ENCODE assay signal across 9 cellular contexts in the genomic region with DNA sequence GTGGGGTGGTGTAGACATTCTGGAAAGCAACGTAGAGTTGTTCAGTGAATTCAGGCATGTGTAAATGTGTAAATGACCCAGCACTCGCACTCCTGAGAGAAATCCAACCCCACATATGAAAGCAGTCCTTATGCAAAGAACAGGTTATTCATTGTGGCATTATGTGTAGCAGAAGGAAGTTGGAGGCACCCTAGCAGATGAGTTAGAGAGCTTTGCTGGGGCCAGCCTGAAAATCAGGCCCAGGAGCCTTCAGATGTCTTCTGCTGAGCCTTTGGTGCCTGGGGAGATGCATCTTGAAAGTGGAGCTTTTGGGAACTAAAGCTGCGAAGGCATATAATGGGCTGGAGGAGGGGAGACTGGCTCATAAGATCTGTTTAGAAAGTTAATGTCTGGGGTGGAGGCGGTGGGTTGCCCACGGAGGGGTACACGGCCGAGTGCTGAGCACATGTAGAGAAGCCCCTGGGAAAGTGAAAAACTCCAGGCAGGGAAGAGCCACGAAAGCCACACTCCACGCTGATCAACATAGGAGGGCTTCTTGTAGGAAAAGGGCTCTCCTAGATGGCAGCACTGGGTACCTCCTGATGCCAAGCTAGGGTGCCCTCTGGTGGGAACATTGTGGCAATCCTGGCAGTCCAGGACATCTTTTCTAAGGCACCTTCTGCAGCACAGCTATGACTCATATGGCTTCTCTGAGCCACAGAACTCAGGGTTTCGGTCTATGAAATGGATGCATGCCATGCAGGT. TPM values are rescaled to one million over a fixed set of nuclear protein-coding genes. Genes with fewer than 3 reads are reported as not detected.
DNase-seq lines count a peak whose midpoint lies in the region; FAIRE-seq and TF ChIP-seq lines count a peak whose summit lies in the region.
"Had no signal": no experiment of that assay in that cellular context is flagged by ENCODE, and none has a peak within 500 bp of the region (broad histone marks: within the 10 kb centered on the region; RNA-seq: fewer than 3 reads in every experiment).

No MANE protein-coding gene starts in this region.

- no peak overlapping the region for H2AFZ ChIP-seq in H9 (ENCODE audit: low read length)

- no peak overlapping the region for H2BK120ac ChIP-seq in H9 (ENCODE audit: low read depth, low read length, poor library complexity, severe bottlenecking)

- H3K9me3 Mint-ChIP-seq in H9, result no peaks in the 10 kb centered on the region
- no peaks in the 10 kb centered on the region for H3K9me3 Mint-ChIP-seq in osteocyte (ENCODE audit: unreplicated experiment)

- no peaks in the 10 kb centered on the region for H3K36me3 Mint-ChIP-seq in H9 (ENCODE audit: insufficient read depth in 1 of 3, low read depth in 3 of 3)
- H3K36me3 Mint-ChIP-seq in osteocyte (ENCODE audit: unreplicated experiment), result no peaks in the 10 kb centered on the region

- H3K79me2 ChIP-seq in H9 (ENCODE audit: insufficient read depth, low read length), result no peaks in the 10 kb centered on the region

- no peak overlapping the region for H2BK5ac ChIP-seq in H9 (ENCODE audit: insufficient read length, low read length)

- H3K79me1 ChIP-seq in H9 (ENCODE audit: insufficient read depth, low read depth, low read length, poor library complexity, severe bottlenecking), result no peaks in the 10 kb centered on the region

- TF ChIP-seq POLR2A in transverse colon (IDR thresholded peaks at IDR 0.05), result no peak

- H3K23ac ChIP-seq in H9 (ENCODE audit: insufficient read length, low read depth, low read length), result no peak overlapping the region

- H3K9ac ChIP-seq in H9 (ENCODE audit: extremely low read depth, insufficient read length, low read length), result no peak overlapping the region

- TF ChIP-seq CTCF in H9 (conservative IDR thresholded peaks at IDR 0.05) (peak; percentile 98), osteocyte (IDR thresholded peaks at IDR 0.05) (peak; percentile 98), transverse colon (IDR thresholded peaks at IDR 0.05) (peak; percentile 67 to 84 (median 77))

- H3K27ac Mint-ChIP-seq in H9, result no peak overlapping the region
- no peak overlapping the region for H3K27ac Mint-ChIP-seq in osteocyte (ENCODE audit: unreplicated experiment)

- H3K4me3 Mint-ChIP-seq in H9 (no peak overlapping the region), osteocyte (ENCODE audit: unreplicated experiment) (no peak overlapping the region)

- H3K4me1 Mint-ChIP-seq in H9, result peaks cover 8% of the 10 kb centered on the region in 2 experiments; a peak in 2 of 4 replicates
- H3K4me1 Mint-ChIP-seq in osteocyte (ENCODE audit: unreplicated experiment), result peaks cover 5% of the 10 kb centered on the region

- H3K23me2 ChIP-seq in H9 (ENCODE audit: insufficient read length, low read depth, low read length, poor library complexity, severe bottlenecking), result no peaks in the 10 kb centered on the region

- no peaks in the 10 kb centered on the region for H3K36me3 ChIP-seq in MG63
- no peaks in the 10 kb centered on the region for H3K36me3 ChIP-seq in transverse colon

- in situ Hi-C loops in G401 (cut with HindIII; ENCODE audit: low sequenced_read_pairs) (no loop called here), transverse colon (cut with MboI; ENCODE audit: low pct_ligation_motif_present in 1 of 4, low pct_unique_long_range_greater_than_20kb in 1 of 4, low sequenced_read_pairs in 3 of 4) (no loop called here)

- H2AK5ac ChIP-seq in H9 (ENCODE audit: insufficient read length, low read length), result no peak overlapping the region

- H3T11ph ChIP-seq in H9 (ENCODE audit: low read length), result no peak overlapping the region

- H3K9me3 ChIP-seq in H9 (ENCODE audit: control insufficient read depth, low read depth, low read length), result no peaks in the 10 kb centered on the region
- no peaks in the 10 kb centered on the region for H3K9me3 ChIP-seq in MG63
- H3K9me3 ChIP-seq in transverse colon, result no peaks in the 10 kb centered on the region

- no CpG with 5 or more reads among the region's 10 CpGs for WGBS in H9 (ENCODE audit: extremely low coverage, insufficient read length, low lambda C conversion rate)
- 27 to 55% methylated on average over 4 to 10 of the region's 10 CpGs for WGBS in transverse colon (ENCODE audit: low coverage in 1 of 2), 2 donors

- DNase-seq in G401 (ENCODE audit: low spot score) (peak; percentile 89), H9 (peak; percentile 91), MG63 (peak; percentile 86), SHP77 (lab: John Stamatoyannopoulos, UW) (peak; percentile 80 to 85), frontal cortex (ENCODE audit: low spot score in 2 of 2) (peak; percentile 70 to 87), osteocyte (ENCODE audit: extremely low spot score, unreplicated experiment) (peak; percentile 93), transverse colon (peak; percentile 87)
- peak; percentile 59 for DNase-seq in activated T-helper 9 cell treated with anti-CD3 and anti-CD28 coated beads, Interleukin-2, amount 50 U/mL, for 16 hours (ENCODE audit: low read depth)

- intact Hi-C loops in transverse colon (cut with DNase I; ENCODE audit: low total_unique reads), result loop anchor here (5.0 kb wide), 1 partner anchor 170 kb away; no protein-coding TSS in a partner anchor

- no peak overlapping the region for H4K91ac ChIP-seq in H9 (ENCODE audit: insufficient read length, low read depth, low read length)

- H3K18ac ChIP-seq in H9 (ENCODE audit: insufficient read length, low read depth, low read length), result no peak overlapping the region

- H2BK12ac ChIP-seq in H9 (ENCODE audit: insufficient read length, low read depth, low read length), result no peak overlapping the region

- H3K4me2 ChIP-seq in H9 (ENCODE audit: insufficient read depth, insufficient read length, low read length), result no peak overlapping the region

- no peak overlapping the region for H2BK20ac ChIP-seq in H9 (ENCODE audit: low read depth, low read length, poor library complexity, severe bottlenecking)

- no peak overlapping the region for H3K56ac ChIP-seq in H9 (ENCODE audit: insufficient read length, low read depth, low read length)

- no peak overlapping the region for H4K5ac ChIP-seq in H9 (ENCODE audit: insufficient read length, low read depth, low read length)

- H3K4me1 ChIP-seq in H9 (ENCODE audit: insufficient read depth, low read length) (0 out of 2 replicates have a peak, but pooled peaks cover 2% of the 10 kb centered on the region), transverse colon (no peaks in the 10 kb centered on the region)

- no peaks in the 10 kb centered on the region for H4K20me1 ChIP-seq in H9 (ENCODE audit: control insufficient read depth, insufficient read depth, insufficient read length)

- no peak overlapping the region for H2BK15ac ChIP-seq in H9 (ENCODE audit: low read depth, low read length)

- no peak overlapping the region for H4K8ac ChIP-seq in H9 (replicated peaks; ENCODE audit: insufficient read length, low read depth, low read length)

- H3K14ac ChIP-seq in H9 (ENCODE audit: insufficient read depth, low read length), result no peak overlapping the region

- TF ChIP-seq EP300 in transverse colon (IDR thresholded peaks at IDR 0.05; ENCODE audit: low read depth), result no peak

- no peak overlapping the region for H3K27ac ChIP-seq in H9 (ENCODE audit: insufficient read length, low read depth, low read length)
- no peak overlapping the region for H3K27ac ChIP-seq in transverse colon

- H3K27me3 Mint-ChIP-seq in H9 (ENCODE audit: low read depth), result peaks cover 19% of the 10 kb centered on the region
- peaks cover 16% of the 10 kb centered on the region for H3K27me3 Mint-ChIP-seq in osteocyte (ENCODE audit: unreplicated experiment)

- FAIRE-seq in frontal cortex (lab: Jason Lieb, UNC), result no peak

- H3K4me3 ChIP-seq in MG63 (no peak overlapping the region), transverse colon (no peak overlapping the region)

- no peak overlapping the region for H3K4ac ChIP-seq in H9 (ENCODE audit: low read depth, low read length)

- no peaks in the 10 kb centered on the region for H3K27me3 ChIP-seq in H9 (ENCODE audit: insufficient read depth, low read length)
- no peaks in the 10 kb centered on the region for H3K27me3 ChIP-seq in MG63
- H3K27me3 ChIP-seq in transverse colon, result no peaks in the 10 kb centered on the region

RNA-seq across cellular contexts. Expression of gene KRT83, which starts 6.1 kb away (rescaled TPM):
- 0.07 TPM in 1 of 2 replicates, not detected in the other for total RNA-seq in G401 (2014; rRNA removed; shearing (Covaris generic))
- total RNA-seq in H9 (2021) (not detected in 2 replicates), frontal cortex (not detected), osteocyte (not detected in 2 replicates), transverse colon (not detected)
- not detected in 2 replicates for total RNA-seq in MG63 (2014; rRNA removed; shearing (Covaris generic); ENCODE audit: low replicate concordance)
- total RNA-seq: mononuclear cell had no signal

RNA-seq across cellular contexts. Expression of gene KRT81, which starts 35.9 kb away (rescaled TPM):
- total RNA-seq in G401 (2014; rRNA removed; shearing (Covaris generic)), result not detected in 2 replicates
- total RNA-seq in H9 (2021), result not detected in 2 replicates
- 2.2 and 3.8 TPM in 2 replicates for total RNA-seq in MG63 (2014; rRNA removed; shearing (Covaris generic); ENCODE audit: low replicate concordance)
- total RNA-seq in frontal cortex, result not detected
- total RNA-seq in osteocyte, result 0.50 and 0.83 TPM in 2 replicates
- not detected for total RNA-seq in transverse colon
- total RNA-seq: mononuclear cell had no signal

RNA-seq across cellular contexts. Expression of gene KRT85, which starts 40.0 kb away (rescaled TPM):
- total RNA-seq in G401 (2014; rRNA removed; shearing (Covaris generic)), result not detected in 2 replicates
- not detected in 2 replicates for total RNA-seq in H9 (2021)
- not detected in 2 replicates for total RNA-seq in MG63 (2014; rRNA removed; shearing (Covaris generic); ENCODE audit: low replicate concordance)
- not detected for total RNA-seq in frontal cortex
- not detected in 2 replicates for total RNA-seq in osteocyte
- not detected for total RNA-seq in transverse colon
- total RNA-seq: mononuclear cell had no signal

RNA-seq across cellular contexts. Expression of gene KRT86, which starts 52.8 kb away (rescaled TPM):
- not detected in 2 replicates for total RNA-seq in G401 (2014; rRNA removed; shearing (Covaris generic))
- total RNA-seq in H9 (2021) (not detected in 2 replicates), frontal cortex (under 0.01 TPM), osteocyte (0.24 TPM in 2 replicates), transverse colon (1 to 10 TPM in 1 of 4 donors, not detected in 3; 3.6 TPM)
- 13.3 and 13.6 TPM in 2 replicates for total RNA-seq in MG63 (2014; rRNA removed; shearing (Covaris generic); ENCODE audit: low replicate concordance)

RNA-seq across cellular contexts. Expression of gene KRT84, which starts 58.2 kb away (rescaled TPM):
- total RNA-seq in G401 (2014; rRNA removed; shearing (Covaris generic)), result not detected in 2 replicates
- total RNA-seq in H9 (2021) (not detected in 2 replicates), frontal cortex (not detected), osteocyte (not detected in 2 replicates), transverse colon (not detected)
- total RNA-seq in MG63 (2014; rRNA removed; shearing (Covaris generic); ENCODE audit: low replicate concordance), result not detected in 2 replicates
- total RNA-seq: mononuclear cell had no signal
